ENCODE assay signal across 18 cellular contexts in the genomic region with DNA sequence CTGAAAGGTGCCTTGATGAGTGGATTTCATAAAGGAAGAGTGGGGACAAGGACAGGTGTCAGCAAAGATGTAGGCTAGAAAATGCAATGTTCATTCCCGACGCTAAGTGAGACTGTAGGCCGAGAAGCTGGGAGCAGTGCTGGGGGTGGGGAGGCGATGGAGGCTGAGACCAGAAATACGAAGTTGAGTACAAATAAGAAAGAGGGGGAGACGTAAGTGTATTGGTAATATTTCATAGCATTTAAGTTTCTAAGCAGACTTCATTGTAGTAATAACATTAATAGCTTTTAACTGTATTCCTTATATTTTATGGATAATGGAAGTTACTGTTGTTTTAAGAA.
"Had no signal": no experiment of that assay in that cellular context is flagged by ENCODE, and none has a peak within 500 bp of the region (broad histone marks: within the 10 kb centered on the region; RNA-seq: fewer than 3 reads in every experiment).

No MANE protein-coding gene starts in this region.

- H3K27me3 Mint-ChIP-seq: dendritic cell treated with granulocyte-macrophage colony-stimulating factor and Interleukin-4, amounts not matched to agents 40 ng/mL and 50 ng/mL, for 4 days; effector memory CD8-positive, alpha-beta T cell had no signal

- H3K4me3 Mint-ChIP-seq: dendritic cell treated with granulocyte-macrophage colony-stimulating factor and Interleukin-4, amounts not matched to agents 40 ng/mL and 50 ng/mL, for 4 days; effector memory CD8-positive, alpha-beta T cell; endodermal cell had no signal

- H3K4me3 ChIP-seq: colonic mucosa, coronary artery, esophagus muscularis mucosa, esophagus squamous epithelium, gastrocnemius medialis, gastroesophageal sphincter, heart left ventricle, heart right ventricle had no signal

- H3K9me3 Mint-ChIP-seq: dendritic cell treated with granulocyte-macrophage colony-stimulating factor and Interleukin-4, amounts not matched to agents 40 ng/mL and 50 ng/mL, for 4 days; effector memory CD8-positive, alpha-beta T cell; endodermal cell had no signal

- DNase-seq: cortex of kidney; effector CD4-positive, alpha-beta T cell; effector memory CD4-positive, alpha-beta T cell; effector memory CD8-positive, alpha-beta T cell; esophagus squamous epithelium had no signal

- H3K4me1 ChIP-seq: colonic mucosa, foreskin keratinocyte had no signal

- H3K27ac Mint-ChIP-seq: dendritic cell treated with granulocyte-macrophage colony-stimulating factor and Interleukin-4, amounts not matched to agents 40 ng/mL and 50 ng/mL, for 4 days; effector memory CD8-positive, alpha-beta T cell; endodermal cell had no signal

- H3K27ac ChIP-seq: colonic mucosa, coronary artery, dorsolateral prefrontal cortex, epithelial cell of prostate, esophagus muscularis mucosa, esophagus squamous epithelium, foreskin keratinocyte, gastroesophageal sphincter, heart left ventricle, heart right ventricle had no signal

- H3K36me3 ChIP-seq: colonic mucosa, esophagus muscularis mucosa, gastrocnemius medialis, gastroesophageal sphincter had no signal

- H3K9me3 ChIP-seq: colonic mucosa, esophagus muscularis mucosa, esophagus squamous epithelium, gastrocnemius medialis, gastroesophageal sphincter, heart left ventricle, heart right ventricle had no signal

- ATAC-seq: effector memory CD8-positive, alpha-beta T cell; esophagus mucosa; foreskin keratinocyte; gastroesophageal sphincter had no signal

- H3K27me3 ChIP-seq: colonic mucosa, dorsolateral prefrontal cortex, esophagus muscularis mucosa, esophagus squamous epithelium, foreskin keratinocyte, gastrocnemius medialis, gastroesophageal sphincter, heart left ventricle, heart right ventricle had no signal

- H3K4me1 Mint-ChIP-seq: endodermal cell had no signal
